ENCODE assay signal across 7 cellular contexts in genomic region chr1:168101336-168101735, GRCh38. TPM values are rescaled to one million over a fixed set of nuclear protein-coding genes. Genes with fewer than 3 reads are reported as not detected.
"Had no signal": no experiment of that assay in that cellular context is flagged by ENCODE, and none has a peak within 500 bp of the region (broad histone marks: within the 10 kb centered on the region; RNA-seq: fewer than 3 reads in every experiment).

No MANE protein-coding gene starts in this region.

- H3K4me1 Mint-ChIP-seq: IgD-negative memory B cell had no signal

- H3K4me3 Mint-ChIP-seq: IgD-negative memory B cell had no signal

- H3K27ac Mint-ChIP-seq: IgD-negative memory B cell had no signal

- DNase-seq: IMR-90, KBM-7 had no signal

- H3K27ac ChIP-seq: HL-60 had no signal

- H3K9me3 Mint-ChIP-seq: IgD-negative memory B cell had no signal

- ATAC-seq: HepG2 had no signal

- FAIRE-seq: HepG2, HTR-8/SVneo had no signal

- H3K36me3 Mint-ChIP-seq: IgD-negative memory B cell had no signal

RNA-seq across cellular contexts. Expression of gene GPR161, which starts 35.4 kb away (rescaled TPM):
- total RNA-seq: HT-29 had no signal
- polyA plus RNA-seq: IgD-negative memory B cell had no signal
